1 cellular context compared by ENCODE assay signal in genomic region chr6:137707038-137707589, GRCh38.
TF ChIP-seq lines count a peak whose summit lies in the region.

No MANE protein-coding gene starts in this region.

TF ChIP-seq in A549, 52 proteins besides CTCF, POLR2A, EP300 and RAD21 (continued from another document):
- TF ChIP-seq REST (IDR thresholded peaks at IDR 0.05) (no peak), ZSCAN20 (CRISPR knock-in tag; IDR thresholded peaks at IDR 0.05) (no peak), CBX8 (IDR thresholded peaks at IDR 0.05) (no peak), JUN (IDR thresholded peaks at IDR 0.05) (no peak), POLR2AphosphoS2 (conservative IDR thresholded peaks at IDR 0.05; ENCODE audit: low read length) (no peak), E2F6 (IDR thresholded peaks at IDR 0.05; ENCODE audit: borderline replicate concordance, low read depth) (no peak)
